34 cellular contexts compared by ENCODE assay signal in the genomic region with DNA sequence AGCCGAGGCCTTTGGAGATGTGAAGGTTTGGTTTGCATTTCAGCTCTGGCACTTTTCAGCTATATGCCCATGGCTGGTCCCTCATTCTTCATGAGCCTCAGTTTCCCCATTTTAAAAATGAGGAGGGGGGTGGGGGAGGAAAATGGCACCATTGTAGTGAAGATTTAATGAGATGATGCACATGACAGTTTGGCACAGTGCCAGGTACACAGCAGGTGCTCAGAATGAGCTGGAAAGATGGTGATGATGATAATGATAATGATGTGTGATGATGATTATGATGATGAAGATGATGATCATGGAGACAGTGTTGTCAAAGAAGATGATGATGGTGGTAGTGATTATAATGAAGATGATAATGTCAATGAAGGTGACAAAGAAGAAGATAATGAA. TPM values are rescaled to one million over a fixed set of nuclear protein-coding genes. Genes with fewer than 3 reads are reported as not detected.
"Had no signal": no experiment of that assay in that cellular context is flagged by ENCODE, and none has a peak within 500 bp of the region (broad histone marks: within the 10 kb centered on the region; RNA-seq: fewer than 3 reads in every experiment).

No MANE protein-coding gene starts in this region.

- H3K4me3 Mint-ChIP-seq: immature natural killer cell; mesothelial cell of epicardium; naive B cell; natural killer cell; nephron progenitor cell; neural progenitor cell; stimulated activated naive B cell treated with anti-CD40 and anti-IgM and Interleukin-4, amounts not matched to agents 10 μg/mL and 1 μg/mL and 100 μg/mL, for 72 hours had no signal

- H3K4me3 ChIP-seq: left ventricle myocardium inferior, lung, neural progenitor cell, ovary, right atrium auricular region, sigmoid colon, spleen, stomach, testis, thyroid gland, transverse colon, upper lobe of left lung had no signal

- ATAC-seq: left colon; natural killer cell; stimulated activated naive B cell treated with anti-CD40 and anti-IgM and Interleukin-4, amounts not matched to agents 10 μg/mL and 1 μg/mL and 100 μg/mL, for 72 hours; stimulated activated naive CD8-positive, alpha-beta T cell treated with anti-CD3 and anti-CD28 coated beads, Interleukin-15, Interleukin-2, amounts not matched to agents 100 U/mL and 50 U/mL, for 24 hours had no signal

- H2AFZ ChIP-seq: neural progenitor cell had no signal

- H3K9ac ChIP-seq: neural progenitor cell had no signal

- H3K9me3 Mint-ChIP-seq: mesothelial cell of epicardium, nephron progenitor cell had no signal

- H3K4me1 ChIP-seq: left ventricle myocardium inferior, right atrium auricular region, sigmoid colon, spleen, stomach, testis, thyroid gland, transverse colon, upper lobe of left lung had no signal

- H3K27ac ChIP-seq: left ventricle myocardium inferior, neural progenitor cell, neutrophil, ovary, right atrium auricular region, sigmoid colon, spleen, stomach, testis, thyroid gland, transverse colon, upper lobe of left lung had no signal

- H3K27me3 ChIP-seq: neural progenitor cell, ovary, right atrium auricular region, testis, thyroid gland, upper lobe of left lung had no signal

- H3K4me1 Mint-ChIP-seq: mesothelial cell of epicardium had no signal

- H3K27ac Mint-ChIP-seq: immature natural killer cell; mesothelial cell of epicardium; naive B cell; natural killer cell; nephron progenitor cell; neural progenitor cell; progenitor cell of endocrine pancreas; stimulated activated naive B cell treated with anti-CD40 and anti-IgM and Interleukin-4, amounts not matched to agents 10 μg/mL and 1 μg/mL and 100 μg/mL, for 72 hours had no signal

- DNase-seq: hypothalamus; immature natural killer cell; left colon; left ventricle myocardium inferior; naive B cell; natural killer cell; nephron progenitor cell; sigmoid colon; small intestine; spleen; stimulated activated CD4-positive, alpha-beta T cell treated with anti-CD3 and anti-CD28 coated beads, Interleukin-1b, Interleukin-23, amount 100 ng/mL, for 48 hours; stimulated activated CD4-positive, alpha-beta T cell treated with anti-CD3 and anti-CD28 coated beads, Interleukin-2, amount 100 ng/mL, for 48 hours; stimulated activated naive B cell treated with anti-CD40 and anti-IgM and Interleukin-4, amounts not matched to agents 10 μg/mL and 1 μg/mL and 100 μg/mL, for 72 hours; stimulated activated naive CD8-positive, alpha-beta T cell treated with anti-CD3 and anti-CD28 coated beads, Interleukin-15, Interleukin-2, amounts not matched to agents 100 U/mL and 50 U/mL, for 24 hours; stomach; testis; thyroid gland; transverse colon; upper lobe of left lung had no signal

- FAIRE-seq: islet of Langerhans, kidney, small intestine had no signal

- H3K36me3 Mint-ChIP-seq: immature natural killer cell; mesothelial cell of epicardium; naive B cell; natural killer cell; neural progenitor cell; stimulated activated naive B cell treated with anti-CD40 and anti-IgM and Interleukin-4, amounts not matched to agents 10 μg/mL and 1 μg/mL and 100 μg/mL, for 72 hours had no signal

- H3K36me3 ChIP-seq: left ventricle myocardium inferior, neural progenitor cell, neutrophil, ovary, right atrium auricular region, sigmoid colon, spleen, stomach, thyroid gland, transverse colon, upper lobe of left lung had no signal

- H3K9me3 ChIP-seq: left ventricle myocardium inferior, neutrophil, ovary, right atrium auricular region, sigmoid colon, spleen, stomach, testis, thyroid gland, transverse colon, upper lobe of left lung had no signal

RNA-seq across cellular contexts. Expression of a gene that starts 24.3 kb away (rescaled TPM):
- total RNA-seq: kidney, left colon, left ventricle myocardium inferior, lower leg skin, lung, mesothelial cell of epicardium, mononuclear cell, natural killer cell, omental fat pad, ovary, progenitor cell of endocrine pancreas, pulmonary artery endothelial cell, renal cortical epithelial cell, right atrium auricular region, sigmoid colon, spleen, stomach, thyroid gland, transverse colon, upper lobe of left lung, urinary bladder had no signal
- polyA plus RNA-seq: immature natural killer cell, lung, ovary, sigmoid colon, small intestine, spleen, stomach, urinary bladder had no signal
